Comparison of ENCODE assay signal across 32 cellular contexts in the genomic region with DNA sequence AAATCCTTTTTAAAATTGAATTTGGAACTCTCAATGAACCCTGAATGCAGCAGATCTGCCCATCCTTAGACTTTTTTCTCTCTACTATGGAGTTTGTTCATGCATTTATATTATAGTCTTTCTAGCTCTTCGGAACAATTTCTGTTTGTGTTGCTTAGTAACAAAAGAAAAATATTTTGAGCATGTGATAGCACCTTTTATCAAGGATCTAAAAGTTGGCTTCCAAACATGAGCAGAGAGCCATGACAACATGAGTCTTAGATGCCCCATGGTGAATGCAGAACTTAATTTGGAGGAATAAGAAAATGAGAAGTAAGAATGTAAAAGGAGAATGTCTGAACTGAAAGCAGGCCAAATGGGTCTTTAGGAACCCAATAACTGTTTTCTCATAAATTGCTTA.
DNase-seq lines count a peak whose midpoint lies in the region; TF ChIP-seq lines count a peak whose summit lies in the region.
"Had no signal": no experiment of that assay in that cellular context is flagged by ENCODE, and none has a peak within 500 bp of the region (broad histone marks: within the 10 kb centered on the region; RNA-seq: fewer than 3 reads in every experiment).

No MANE protein-coding gene starts in this region.

- H3K27me3 ChIP-seq in esophagus muscularis mucosa (no peaks in the 10 kb centered on the region), neural progenitor cell (no peaks in the 10 kb centered on the region), H7 (ENCODE audit: control insufficient read depth, insufficient read depth, low read length) (no peaks in the 10 kb centered on the region)
- no peaks in the 10 kb centered on the region for H3K27me3 ChIP-seq in effector memory CD4-positive, alpha-beta T cell (replicated peaks; ENCODE audit: control insufficient read depth, insufficient read depth, low read length, poor library complexity, severe bottlenecking)
- H3K27me3 ChIP-seq: esophagus squamous epithelium, upper lobe of left lung had no signal

- no peak overlapping the region for H3K4me2 ChIP-seq in neural progenitor cell

- H3K36me3 Mint-ChIP-seq in neural progenitor cell, result no peaks in the 10 kb centered on the region
- H3K36me3 Mint-ChIP-seq: activated naive CD8-positive, alpha-beta T cell treated with anti-CD3 and anti-CD28 coated beads, Interleukin-2, amount 10 ng/mL, durations not matched to agents 7 days and 5 days; CD8-positive, alpha-beta memory T cell; naive thymus-derived CD4-positive, alpha-beta T cell had no signal

- H3K4me3 ChIP-seq in esophagus muscularis mucosa (no peak overlapping the region), neural progenitor cell (no peak overlapping the region), H7 (ENCODE audit: insufficient read depth, low read depth, low read length) (no peak overlapping the region)
- no peak overlapping the region for H3K4me3 ChIP-seq in effector memory CD4-positive, alpha-beta T cell (ENCODE audit: insufficient read depth, low read depth, low read length, poor library complexity, severe bottlenecking)
- H3K4me3 ChIP-seq: esophagus squamous epithelium, GM12878, left ventricle myocardium inferior, prostate gland, upper lobe of left lung had no signal

- H3K4me1 Mint-ChIP-seq in neural progenitor cell, result peaks cover 49% of the 10 kb centered on the region
- H3K4me1 Mint-ChIP-seq: activated naive CD8-positive, alpha-beta T cell treated with anti-CD3 and anti-CD28 coated beads, Interleukin-2, amount 10 ng/mL, durations not matched to agents 7 days and 5 days; CD8-positive, alpha-beta memory T cell; naive thymus-derived CD4-positive, alpha-beta T cell had no signal

- in situ Hi-C loops in KBM-7 (cut with MboI; ENCODE audit: low pct_unique_long_range_greater_than_20kb, low sequenced_read_pairs), result no loop called here

- H3K79me2 ChIP-seq in neural progenitor cell (ENCODE audit: low read depth), result no peaks in the 10 kb centered on the region

- TF ChIP-seq CTCF in esophagus muscularis mucosa (IDR thresholded peaks at IDR 0.05) (no peak), neural progenitor cell (IDR thresholded peaks at IDR 0.05) (no peak)

- H4K20me1 ChIP-seq in neural progenitor cell (ENCODE audit: low read depth), result no peaks in the 10 kb centered on the region

- intact Hi-C loops in esophagus muscularis mucosa (cut with DNase I), result loop anchor here (10.0 kb wide), 1 partner anchor 161 kb away; no protein-coding TSS in a partner anchor

- H3K9me3 ChIP-seq in esophagus muscularis mucosa, result peaks cover 0 to 5% (median 0%) of the 10 kb centered on the region in 4 donors
- H3K9me3 ChIP-seq in neural progenitor cell (ENCODE audit: low read depth), result no peaks in the 10 kb centered on the region
- no peaks in the 10 kb centered on the region for H3K9me3 ChIP-seq in effector memory CD4-positive, alpha-beta T cell (ENCODE audit: control insufficient read depth, low read length)
- H3K9me3 ChIP-seq: prostate gland had no signal

- H3K9ac ChIP-seq in neural progenitor cell, result no peak overlapping the region

- peak; percentile 2 for DNase-seq in KBM-7
- peak; percentile 49 for DNase-seq in RPMI7951 (ENCODE audit: low read depth)
- DNase-seq in esophagus muscularis mucosa (ENCODE audit: extremely low spot score), result no peak
- no peak for DNase-seq in neural progenitor cell (ENCODE audit: low spot score)
- no peak for DNase-seq in effector memory CD4-positive, alpha-beta T cell
- no peak for DNase-seq in H7
- no peak for DNase-seq in SKM-1 (lab: John Stamatoyannopoulos, UW; ENCODE audit: unreplicated experiment)
- DNase-seq: activated CD4-positive, alpha-beta T cell treated with anti-CD3 and anti-CD28 coated beads, Interleukin-2, amount 50 U/mL, for 1 hour; activated gamma-delta T cell; activated naive CD8-positive, alpha-beta T cell treated with anti-CD3 and anti-CD28 coated beads, Interleukin-2, amount 10 ng/mL, durations not matched to agents 7 days and 5 days; activated T-cell treated with anti-CD3 and anti-CD28 coated beads, Interleukin-2, amount 50 U/mL, for 4 hours; aorta; CD8-positive, alpha-beta memory T cell; central memory CD4-positive, alpha-beta T cell; DMS 273 treated with DMSO at 0.1 percent for 48 hours; esophagus squamous epithelium; GOT3; HFFc6; left ventricle myocardium inferior; midbrain; naive thymus-derived CD4-positive, alpha-beta T cell; NCI-H1417; NCI-H2081; NCI-H526; nucleus accumbens; stimulated activated CD4-positive, alpha-beta T cell treated with anti-CD3 and anti-CD28 coated beads, Interleukin-15, amount 100 ng/mL, for 24 hours; stimulated activated CD4-positive, alpha-beta T cell treated with anti-CD3 and anti-CD28 coated beads, Interleukin-4, amount 100 ng/mL, for 4 hours; T1000; upper lobe of left lung had no signal

- H3K36me3 ChIP-seq in esophagus muscularis mucosa (no peaks in the 10 kb centered on the region), neural progenitor cell (no peaks in the 10 kb centered on the region), H7 (replicated peaks; ENCODE audit: control insufficient read depth, insufficient read depth, low read length) (no peaks in the 10 kb centered on the region)
- H3K36me3 ChIP-seq in effector memory CD4-positive, alpha-beta T cell (ENCODE audit: control insufficient read depth, insufficient read depth, low read length), result no peaks in the 10 kb centered on the region
- H3K36me3 ChIP-seq: esophagus squamous epithelium, left ventricle myocardium inferior, prostate gland, upper lobe of left lung had no signal

- H3K9me3 Mint-ChIP-seq in neural progenitor cell, result no peaks in the 10 kb centered on the region
- H3K9me3 Mint-ChIP-seq: activated naive CD8-positive, alpha-beta T cell treated with anti-CD3 and anti-CD28 coated beads, Interleukin-2, amount 10 ng/mL, durations not matched to agents 7 days and 5 days; HFFc6 had no signal

- WGBS in esophagus muscularis mucosa, result 10% methylated on average over 1 of the region's 1 CpG

- H3K4me1 ChIP-seq in esophagus muscularis mucosa (peaks cover 11 to 55% (median 30%) of the 10 kb centered on the region in 4 donors), neural progenitor cell (peaks cover 45% of the 10 kb centered on the region)
- no peaks in the 10 kb centered on the region for H3K4me1 ChIP-seq in effector memory CD4-positive, alpha-beta T cell (ENCODE audit: control insufficient read depth, insufficient read depth, low read length, poor library complexity, severe bottlenecking)
- H3K4me1 ChIP-seq: prostate gland, upper lobe of left lung had no signal

- peak overlapping the region in 3 of 4 donors; percentile 35 to 75 (median 50) for H3K27ac ChIP-seq in esophagus muscularis mucosa (replicated peaks in 1 of 4)
- no peak overlapping the region for H3K27ac ChIP-seq in neural progenitor cell
- H3K27ac ChIP-seq in effector memory CD4-positive, alpha-beta T cell (ENCODE audit: insufficient read depth, low read length, poor library complexity, severe bottlenecking), result no peak overlapping the region
- H3K27ac ChIP-seq: esophagus squamous epithelium, left ventricle myocardium inferior, prostate gland, upper lobe of left lung had no signal

- no peak overlapping the region for H3K4me3 Mint-ChIP-seq in neural progenitor cell
- H3K4me3 Mint-ChIP-seq: activated naive CD8-positive, alpha-beta T cell treated with anti-CD3 and anti-CD28 coated beads, Interleukin-2, amount 10 ng/mL, durations not matched to agents 7 days and 5 days; activated T-cell treated with anti-CD3 and anti-CD28 coated beads, Interleukin-2, amount 50 U/mL, for 4 hours; CD8-positive, alpha-beta memory T cell; HFFc6; naive thymus-derived CD4-positive, alpha-beta T cell; WTC11 had no signal

- peak overlapping the region; percentile 13 for H2AFZ ChIP-seq in neural progenitor cell (replicated peaks)

- TF ChIP-seq EP300 in esophagus muscularis mucosa (IDR thresholded peaks at IDR 0.05), result no peak

- peaks cover 10% of the 10 kb centered on the region for H3F3A ChIP-seq in neural progenitor cell (ENCODE audit: low read depth)

- no peak overlapping the region for H3K27ac Mint-ChIP-seq in neural progenitor cell
- H3K27ac Mint-ChIP-seq: activated naive CD8-positive, alpha-beta T cell treated with anti-CD3 and anti-CD28 coated beads, Interleukin-2, amount 10 ng/mL, durations not matched to agents 7 days and 5 days; CD8-positive, alpha-beta memory T cell; HFFc6; naive thymus-derived CD4-positive, alpha-beta T cell; WTC11 had no signal

- TF ChIP-seq POLR2A in esophagus muscularis mucosa (IDR thresholded peaks at IDR 0.05; ENCODE audit: low read depth), result no peak

- no peaks in the 10 kb centered on the region for H3K27me3 Mint-ChIP-seq in neural progenitor cell (ENCODE audit: insufficient read depth, low read depth)
- H3K27me3 Mint-ChIP-seq: activated naive CD8-positive, alpha-beta T cell treated with anti-CD3 and anti-CD28 coated beads, Interleukin-2, amount 10 ng/mL, durations not matched to agents 7 days and 5 days had no signal

Comparison
In these comparisons a context has a peak if more than half of its experiments do, and no peak if none do; other contexts are left out.
1. DNase-seq: peak in KBM-7 (single experiment) and RPMI7951 (single experiment); none in esophagus muscularis mucosa (single experiment), neural progenitor cell (single experiment), effector memory CD4-positive, alpha-beta T cell (0 of 3), H7 (single experiment) and SKM-1 (single experiment).
2. H3K27ac ChIP-seq: peak in esophagus muscularis mucosa (3 of 4); none in neural progenitor cell (single experiment) and effector memory CD4-positive, alpha-beta T cell (single experiment).